28 cellular contexts compared by ENCODE assay signal in genomic region chr3:173109143-173109542, GRCh38. TPM values are rescaled to one million over a fixed set of nuclear protein-coding genes. Genes with fewer than 3 reads are reported as not detected.
DNase-seq lines count a peak whose midpoint lies in the region; ATAC-seq and TF ChIP-seq lines count a peak whose summit lies in the region.
"Had no signal": no experiment of that assay in that cellular context is flagged by ENCODE, and none has a peak within 500 bp of the region (broad histone marks: within the 10 kb centered on the region; RNA-seq: fewer than 3 reads in every experiment).

No MANE protein-coding gene starts in this region.

- TF ChIP-seq POLR2A in GM18505 (IDR thresholded peaks at IDR 0.05; ENCODE audit: borderline replicate concordance, extremely low read depth, insufficient read depth, insufficient read length): no peak

- H3K27me3 Mint-ChIP-seq in CD8-positive, alpha-beta T cell (ENCODE audit: low read depth): no peaks in the 10 kb centered on the region
- H3K27me3 Mint-ChIP-seq: activated CD4-positive, alpha-beta memory T cell treated with anti-CD3 and anti-CD28 coated beads, Interleukin-2, amount 10 ng/mL, durations not matched to agents 7 days and 5 days; central memory CD8-positive, alpha-beta T cell; memory B cell; stimulated activated naive CD8-positive, alpha-beta T cell treated with anti-CD3 and anti-CD28 coated beads, Interleukin-15, amount 100 ng/mL, for 72 hours had no signal

- H3K4me3 Mint-ChIP-seq in CD8-positive, alpha-beta T cell: no peak overlapping the region
- H3K4me3 Mint-ChIP-seq: activated CD4-positive, alpha-beta memory T cell treated with anti-CD3 and anti-CD28 coated beads, Interleukin-2, amount 10 ng/mL, durations not matched to agents 7 days and 5 days; central memory CD8-positive, alpha-beta T cell; memory B cell; natural killer cell; stimulated activated naive CD8-positive, alpha-beta T cell treated with anti-CD3 and anti-CD28 coated beads, Interleukin-15, amount 100 ng/mL, for 72 hours; T-helper 2 cell treated with Interferon-gamma antibody and Interleukin-4, amounts not matched to agents 5 μg/mL and 100 μg/mL, for 36 hours; type B pancreatic cell had no signal

- no peaks in the 10 kb centered on the region for H3K27me3 ChIP-seq in CD8-positive, alpha-beta T cell (ENCODE audit: insufficient read depth, low read length)
- H3K27me3 ChIP-seq: BLaER1 treated with 17β-estradiol and CSF1 and Interleukin-3, amounts not matched to agents 10 nM and 100 nM had no signal

- intact Hi-C loops in CD8-positive, alpha-beta T cell (cut with DNase I, micrococcal nuclease): no loop called here

- DNase-seq in A172 (ENCODE audit: low spot score): peak; percentile 14
- DNase-seq in NCI-H2227 (lab: John Stamatoyannopoulos, UW; ENCODE audit: unreplicated experiment): peak; percentile 56
- peak; percentile 16 for DNase-seq in astrocyte of the spinal cord (ENCODE audit: low read depth, low spot score)
- peak; percentile 11 for DNase-seq in midbrain (lab: John Stamatoyannopoulos, UW)
- no peak for DNase-seq in superior temporal gyrus (ENCODE audit: extremely low spot score)
- DNase-seq in CD8-positive, alpha-beta T cell: no peak
- DNase-seq in dermis blood vessel endothelial cell: no peak
- DNase-seq: activated CD4-positive, alpha-beta memory T cell treated with anti-CD3 and anti-CD28 coated beads, Interleukin-2, amount 10 ng/mL, durations not matched to agents 7 days and 5 days; activated CD4-positive, CD25-positive, alpha-beta regulatory T cell; activated T-cell treated with anti-CD3 and anti-CD28 coated beads for 4 hours; GF-D8; natural killer cell; NCI-H2171 treated with DMSO at 0.1 percent for 48 hours; NCI-H82; PC-9; psoas muscle; stimulated activated CD4-positive, alpha-beta T cell treated with anti-CD3 and anti-CD28 coated beads, Interleukin-4, amount 100 ng/mL, for 1 hour; stimulated activated naive CD8-positive, alpha-beta T cell treated with anti-CD3 and anti-CD28 coated beads, Interleukin-15, amount 100 ng/mL, for 72 hours had no signal

- ATAC-seq in CD8-positive, alpha-beta T cell: no peak
- no peak for ATAC-seq in GM18505 (IDR thresholded peaks at IDR 0.05; ENCODE audit: unreplicated experiment)
- ATAC-seq: natural killer cell; psoas muscle; stimulated activated naive CD8-positive, alpha-beta T cell treated with anti-CD3 and anti-CD28 coated beads, Interleukin-15, amount 100 ng/mL, for 72 hours had no signal

- H3K27ac Mint-ChIP-seq in CD8-positive, alpha-beta T cell: no peak overlapping the region
- H3K27ac Mint-ChIP-seq: activated CD4-positive, alpha-beta memory T cell treated with anti-CD3 and anti-CD28 coated beads, Interleukin-2, amount 10 ng/mL, durations not matched to agents 7 days and 5 days; memory B cell; natural killer cell; stimulated activated naive CD8-positive, alpha-beta T cell treated with anti-CD3 and anti-CD28 coated beads, Interleukin-15, amount 100 ng/mL, for 72 hours; T-helper 2 cell treated with Interferon-gamma antibody and Interleukin-4, amounts not matched to agents 5 μg/mL and 100 μg/mL, for 36 hours; type B pancreatic cell had no signal

- no peaks in the 10 kb centered on the region for H3K36me3 Mint-ChIP-seq in CD8-positive, alpha-beta T cell
- H3K36me3 Mint-ChIP-seq: memory B cell, natural killer cell, type B pancreatic cell had no signal

- H3K9me3 Mint-ChIP-seq in CD8-positive, alpha-beta T cell: peaks cover 5% of the 10 kb centered on the region
- H3K9me3 Mint-ChIP-seq: activated CD4-positive, alpha-beta memory T cell treated with anti-CD3 and anti-CD28 coated beads, Interleukin-2, amount 10 ng/mL, durations not matched to agents 7 days and 5 days; T-helper 2 cell treated with Interferon-gamma antibody and Interleukin-4, amounts not matched to agents 5 μg/mL and 100 μg/mL, for 36 hours; type B pancreatic cell had no signal

- CTCF ChIA-PET in CD8-positive, alpha-beta T cell (lab: Charles Lee): no interaction called here

- TF ChIP-seq CTCF in astrocyte of the spinal cord (IDR thresholded peaks at IDR 0.05; ENCODE audit: low read depth, low read length): no peak
- TF ChIP-seq CTCF in CD8-positive, alpha-beta T cell (IDR thresholded peaks at IDR 0.05): no peak

- no peak overlapping the region for H3K4me3 ChIP-seq in astrocyte of the spinal cord (ENCODE audit: low read depth, low read length)
- H3K4me3 ChIP-seq in CD8-positive, alpha-beta T cell (ENCODE audit: low read depth, low read length): no peak overlapping the region
- H3K4me3 ChIP-seq: BLaER1 treated with 17β-estradiol and CSF1 and Interleukin-3, amounts not matched to agents 10 nM and 100 nM; PC-9; psoas muscle had no signal

- H3K4me1 ChIP-seq in CD8-positive, alpha-beta T cell (ENCODE audit: insufficient read depth, low read length): no peaks in the 10 kb centered on the region
- H3K4me1 ChIP-seq: BLaER1 treated with 17β-estradiol and CSF1 and Interleukin-3, amounts not matched to agents 10 nM and 100 nM; psoas muscle had no signal

- no peaks in the 10 kb centered on the region for H3K4me1 Mint-ChIP-seq in CD8-positive, alpha-beta T cell (ENCODE audit: low read depth)
- H3K4me1 Mint-ChIP-seq: activated CD4-positive, alpha-beta memory T cell treated with anti-CD3 and anti-CD28 coated beads, Interleukin-2, amount 10 ng/mL, durations not matched to agents 7 days and 5 days; central memory CD8-positive, alpha-beta T cell; memory B cell; natural killer cell; stimulated activated naive CD8-positive, alpha-beta T cell treated with anti-CD3 and anti-CD28 coated beads, Interleukin-15, amount 100 ng/mL, for 72 hours had no signal

- in situ Hi-C loops in astrocyte of the spinal cord (cut with HindIII; ENCODE audit: low sequenced_read_pairs): no loop called here

- no peaks in the 10 kb centered on the region for H3K9me3 ChIP-seq in CD8-positive, alpha-beta T cell (ENCODE audit: low read length)
- H3K9me3 ChIP-seq: psoas muscle had no signal

- POLR2A ChIA-PET in CD8-positive, alpha-beta T cell (lab: Charles Lee): no interaction called here

- no peak overlapping the region for H3K27ac ChIP-seq in CD8-positive, alpha-beta T cell (ENCODE audit: low read depth, low read length)
- H3K27ac ChIP-seq: BLaER1 treated with 17β-estradiol and CSF1 and Interleukin-3, amounts not matched to agents 10 nM and 100 nM; PC-9; psoas muscle had no signal

- H3K36me3 ChIP-seq in CD8-positive, alpha-beta T cell (ENCODE audit: insufficient read depth, low read length): no peaks in the 10 kb centered on the region
- H3K36me3 ChIP-seq: BLaER1 treated with 17β-estradiol and CSF1 and Interleukin-3, amounts not matched to agents 10 nM and 100 nM had no signal

RNA-seq across cellular contexts. Expression of gene SPATA16, which starts 31.9 kb away (rescaled TPM):
- total RNA-seq in A172 (2014; rRNA removed; shearing (Covaris generic)): not detected in 2 replicates
- not detected for total RNA-seq in CD8-positive, alpha-beta T cell
- total RNA-seq in dermis blood vessel endothelial cell: not detected in 2 replicates
- total RNA-seq: activated CD4-positive, alpha-beta memory T cell treated with anti-CD3 and anti-CD28 coated beads, Interleukin-2, amount 10 ng/mL, durations not matched to agents 7 days and 5 days; epithelial cell of proximal tubule; frontal cortex; natural killer cell; PC-9; psoas muscle; SK-MEL-5; skeletal muscle tissue had no signal

Comparison
In these comparisons a context has a peak if more than half of its experiments do, and no peak if none do; other contexts are left out.
1. DNase-seq: peak in A172 (single experiment), NCI-H2227 (single experiment), astrocyte of the spinal cord (single experiment) and midbrain (single experiment); none in superior temporal gyrus (single experiment), CD8-positive, alpha-beta T cell (0 of 7) and dermis blood vessel endothelial cell (single experiment).